In the genomic region with DNA sequence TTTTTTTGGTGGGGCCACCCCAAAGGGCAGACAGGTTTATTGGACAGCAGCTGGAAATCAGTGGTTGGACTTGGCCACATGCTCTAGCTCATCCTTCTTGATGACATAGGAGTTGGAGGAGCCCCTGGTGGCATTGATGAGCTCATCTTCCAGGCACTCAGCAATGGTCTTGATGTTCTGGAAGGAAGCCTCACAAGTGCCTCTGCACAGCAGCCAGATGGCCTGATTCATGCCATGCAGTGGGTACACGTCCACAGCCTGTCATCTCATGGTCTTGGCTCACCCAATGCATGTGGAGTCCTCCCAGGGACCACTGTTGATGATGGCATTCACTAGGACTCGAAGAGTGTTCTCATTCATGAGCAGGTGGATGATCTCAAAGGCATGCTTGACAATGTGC, we compare ENCODE assay signal across 1 cellular context.
TF ChIP-seq lines count a peak whose summit lies in the region.

No MANE protein-coding gene starts in this region.

TF ChIP-seq in H1, 55 proteins besides CTCF, POLR2A, EP300 and RAD21 (continued from another document):
- TF ChIP-seq SIX5 (IDR thresholded peaks at IDR 0.05; ENCODE audit: low read depth, low read length) (no peak), JUN (IDR thresholded peaks at IDR 0.05; ENCODE audit: low read depth, low read length) (no peak), EZH2 (IDR thresholded peaks at IDR 0.05; ENCODE audit: low read depth, low read length, severe bottlenecking) (no peak), NANOG (IDR thresholded peaks at IDR 0.05; ENCODE audit: insufficient read depth, low read depth, low read length, poor library complexity, severe bottlenecking) (no peak), ASH2L (IDR thresholded peaks at IDR 0.05; ENCODE audit: low read length) (no peak)
- TF ChIP-seq, protein P1, sequence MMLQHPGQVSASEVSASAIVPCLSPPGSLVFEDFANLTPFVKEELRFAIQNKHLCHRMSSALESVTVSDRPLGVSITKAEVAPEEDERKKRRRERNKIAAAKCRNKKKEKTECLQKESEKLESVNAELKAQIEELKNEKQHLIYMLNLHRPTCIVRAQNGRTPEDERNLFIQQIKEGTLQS (IDR thresholded peaks at IDR 0.05; ENCODE audit: insufficient read depth, low read depth, low read length), result no peak
